ENCODE assay signal across 8 cellular contexts in genomic region chr21:46285761-46286667, GRCh38.
DNase-seq lines count a peak whose midpoint lies in the region; ATAC-seq and TF ChIP-seq lines count a peak whose summit lies in the region.

A gene with protein sequence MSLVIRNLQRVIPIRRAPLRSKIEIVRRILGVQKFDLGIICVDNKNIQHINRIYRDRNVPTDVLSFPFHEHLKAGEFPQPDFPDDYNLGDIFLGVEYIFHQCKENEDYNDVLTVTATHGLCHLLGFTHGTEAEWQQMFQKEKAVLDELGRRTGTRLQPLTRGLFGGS (plus strand): TSS chr21:46286342. CDS start chr21:46286914, 572 bp downstream.

- H3K4me3 ChIP-seq in AG09309 (ENCODE audit: control insufficient read depth, low read depth, low read length), result peak within 1 kb of the TSS; percentile 74

- peak within 1 kb of the TSS; percentile 96 for H3K27ac ChIP-seq in caudate nucleus (ENCODE audit: low read depth, low read length)

- DNase-seq in AG09309 (ENCODE audit: low read depth), result peak; percentile 65
- peak; percentile 91 for DNase-seq in NCI-H2227 treated with DMSO at 0.1 percent for 48 hours (lab: John Stamatoyannopoulos, UW)
- peak; percentile 75 to 86 (median 78) for DNase-seq in activated CD4-positive, CD25-positive, alpha-beta regulatory T cell (lab: John Stamatoyannopoulos, UW)
- DNase-seq in caudate nucleus (lab: John Stamatoyannopoulos, UW), result peak in 60 of 61 donors; percentile 37 to 92 (median 81)
- peak; percentile 95 for DNase-seq in iris pigment epithelial cell (ENCODE audit: low read depth)
- DNase-seq in stimulated activated CD4-positive, alpha-beta T cell treated with anti-CD3 and anti-CD28 coated beads, Interleukin-12 subunit alpha, Interleukin-12 subunit beta, amount 100 ng/mL, for 24 hours (ENCODE audit: low read depth in 2 of 2), result peak; percentile 73 to 82

- peak; percentile 86 for ATAC-seq in GM18909 (IDR thresholded peaks at IDR 0.05; ENCODE audit: poor library complexity, unreplicated experiment)
- peak; percentile 79 for ATAC-seq in HG03159 (IDR thresholded peaks at IDR 0.05; ENCODE audit: unreplicated experiment)

- peak; percentile 41 for TF ChIP-seq CTCF in AG09309 (IDR thresholded peaks at IDR 0.05; ENCODE audit: control insufficient read depth, insufficient read depth, low read depth, low read length, missing control alignments)

Comparison
In these comparisons a context has a peak if more than half of its experiments do, and no peak if none do; other contexts are left out.
1. Peak in every context shown above with its lines: DNase-seq, ATAC-seq, H3K4me3 ChIP-seq and H3K27ac ChIP-seq.